ENCODE assay signal across 20 cellular contexts in the genomic region with DNA sequence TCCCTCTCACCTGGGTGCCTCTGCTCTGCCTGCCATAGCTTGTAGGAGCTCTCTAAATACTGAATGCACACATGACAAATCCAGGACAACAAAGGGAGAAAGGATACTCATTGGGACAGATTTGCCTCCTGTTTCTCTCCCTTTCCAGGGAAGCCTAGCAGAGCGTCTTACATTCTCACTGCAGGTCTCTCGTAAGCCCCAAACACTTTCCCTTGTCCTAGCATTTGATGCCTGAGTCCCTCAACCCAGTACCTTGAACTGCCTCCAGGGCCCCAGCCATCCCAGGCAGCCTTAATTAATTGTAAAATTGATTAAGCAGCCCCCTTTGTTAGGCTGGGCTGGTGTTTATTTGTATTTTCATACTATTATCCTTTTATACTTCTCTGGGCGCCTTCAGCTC.
DNase-seq lines count a peak whose midpoint lies in the region; ATAC-seq and TF ChIP-seq lines count a peak whose summit lies in the region.
"Had no signal": no experiment of that assay in that cellular context is flagged by ENCODE, and none has a peak within 500 bp of the region (broad histone marks: within the 10 kb centered on the region; RNA-seq: fewer than 3 reads in every experiment).

No MANE protein-coding gene starts in this region.

- DNase-seq in left ventricle myocardium inferior (no peak), heart left ventricle (no peak), endodermal cell (no peak), progenitor cell of endocrine pancreas (ENCODE audit: low spot score, unreplicated experiment) (no peak), midbrain (lab: John Stamatoyannopoulos, UW) (no peak), lower leg skin (ENCODE audit: low spot score in 2 of 2) (no peak)
- DNase-seq in activated naive CD4-positive, alpha-beta T cell (lab: John Stamatoyannopoulos, UW), result no peak
- DNase-seq: activated gamma-delta T cell; activated T-cell treated with anti-CD3 and anti-CD28 coated beads, Interleukin-2, amount 50 U/mL, for 24 hours; dermis blood vessel endothelial cell; kidney glomerular epithelial cell; NCI-H187; NCI-H2227 treated with DMSO at 0.1 percent for 48 hours; NCI-H748 treated with DMSO at 0.1 percent for 48 hours; stimulated activated naive CD8-positive, alpha-beta T cell treated with anti-CD3 and anti-CD28 coated beads, Interleukin-15, Interleukin-2, amounts not matched to agents 100 U/mL and 50 U/mL, for 24 hours had no signal

- H3K4me3 ChIP-seq in left ventricle myocardium inferior, result no peak overlapping the region
- no peak overlapping the region for H3K4me3 ChIP-seq in heart left ventricle
- no peak overlapping the region for H3K4me3 ChIP-seq in endodermal cell (ENCODE audit: low read length)
- no peak overlapping the region for H3K4me3 ChIP-seq in lower leg skin (ENCODE audit: low read depth, poor library complexity, severe bottlenecking)
- H3K4me3 ChIP-seq: skin epidermis had no signal

- ATAC-seq in heart left ventricle (no peak), HG03571 (IDR thresholded peaks at IDR 0.05; ENCODE audit: unreplicated experiment) (no peak)
- ATAC-seq: stimulated activated naive CD8-positive, alpha-beta T cell treated with anti-CD3 and anti-CD28 coated beads, Interleukin-15, Interleukin-2, amounts not matched to agents 100 U/mL and 50 U/mL, for 24 hours had no signal

- H3K27ac Mint-ChIP-seq in endodermal cell (no peak overlapping the region), progenitor cell of endocrine pancreas (no peak overlapping the region)
- H3K27ac Mint-ChIP-seq: activated T-cell treated with anti-CD3 and anti-CD28 coated beads, Interleukin-2, amount 50 U/mL, for 24 hours; memory B cell had no signal

- H3K4me3 Mint-ChIP-seq in endodermal cell (no peak overlapping the region), progenitor cell of endocrine pancreas (ENCODE audit: low read depth) (no peak overlapping the region)
- H3K4me3 Mint-ChIP-seq: activated T-cell treated with anti-CD3 and anti-CD28 coated beads, Interleukin-2, amount 50 U/mL, for 24 hours; central memory CD8-positive, alpha-beta T cell; memory B cell had no signal

- peaks cover 2% of the 10 kb centered on the region for H3K27me3 Mint-ChIP-seq in endodermal cell (ENCODE audit: insufficient read depth)
- peaks cover 11% of the 10 kb centered on the region for H3K27me3 Mint-ChIP-seq in progenitor cell of endocrine pancreas

- H3K9ac ChIP-seq in endodermal cell (ENCODE audit: extremely low read depth, low read length, poor library complexity, severe bottlenecking), result no peak overlapping the region

- no peaks in the 10 kb centered on the region for H3K27me3 ChIP-seq in left ventricle myocardium inferior (ENCODE audit: low read depth)
- no peaks in the 10 kb centered on the region for H3K27me3 ChIP-seq in heart left ventricle
- no peaks in the 10 kb centered on the region for H3K27me3 ChIP-seq in endodermal cell (ENCODE audit: control insufficient read depth, insufficient read depth, low read length, poor library complexity, severe bottlenecking)
- H3K27me3 ChIP-seq: BE2C had no signal

- 96 to 99% (median 98%) methylated on average over 3 of the region's 3 CpGs for WGBS in heart left ventricle, 4 donors
- WGBS in endodermal cell (ENCODE audit: insufficient coverage in 1 of 2, insufficient read length in 1 of 2), 2 experiments, result 73 to 89% methylated on average over 2 of the region's 3 CpGs
- WGBS in lower leg skin, 2 donors, result 95 to 97% methylated on average over 3 of the region's 3 CpGs

- H3K9me3 Mint-ChIP-seq in endodermal cell, result no peaks in the 10 kb centered on the region
- no peaks in the 10 kb centered on the region for H3K9me3 Mint-ChIP-seq in progenitor cell of endocrine pancreas (ENCODE audit: low read depth)
- H3K9me3 Mint-ChIP-seq: activated T-cell treated with anti-CD3 and anti-CD28 coated beads, Interleukin-2, amount 50 U/mL, for 24 hours; central memory CD8-positive, alpha-beta T cell had no signal

- H3K36me3 Mint-ChIP-seq in endodermal cell (ENCODE audit: low read depth), result no peaks in the 10 kb centered on the region
- no peaks in the 10 kb centered on the region for H3K36me3 Mint-ChIP-seq in progenitor cell of endocrine pancreas (ENCODE audit: insufficient read depth)
- H3K36me3 Mint-ChIP-seq: memory B cell had no signal

- TF ChIP-seq POLR2A in heart left ventricle (IDR thresholded peaks at IDR 0.05) (no peak), lower leg skin (IDR thresholded peaks at IDR 0.05) (no peak)

- peaks cover 5% of the 10 kb centered on the region for H3K9me3 ChIP-seq in left ventricle myocardium inferior (replicated peaks)
- H3K9me3 ChIP-seq in heart left ventricle, result peaks cover 0 to 5% (median 0%) of the 10 kb centered on the region in 12 donors
- H3K9me3 ChIP-seq in endodermal cell (ENCODE audit: control insufficient read depth, low read length), result no peaks in the 10 kb centered on the region
- H3K9me3 ChIP-seq: BE2C had no signal

- H3K36me3 ChIP-seq in left ventricle myocardium inferior (no peaks in the 10 kb centered on the region), heart left ventricle (no peaks in the 10 kb centered on the region), endodermal cell (ENCODE audit: control insufficient read depth, insufficient read depth, low read length) (no peaks in the 10 kb centered on the region)
- H3K36me3 ChIP-seq: BE2C had no signal

- TF ChIP-seq CTCF in left ventricle myocardium inferior (IDR thresholded peaks at IDR 0.05; ENCODE audit: borderline replicate concordance) (no peak), heart left ventricle (IDR thresholded peaks at IDR 0.05) (no peak), endodermal cell (conservative IDR thresholded peaks at IDR 0.05) (peak; percentile 52), progenitor cell of endocrine pancreas (IDR thresholded peaks at IDR 0.05; ENCODE audit: unreplicated experiment) (peak; percentile 13), lower leg skin (IDR thresholded peaks at IDR 0.05) (no peak)

- H3K27ac ChIP-seq in left ventricle myocardium inferior (replicated peaks), result peak overlapping the region; percentile 80
- peak overlapping the region in 4 of 12 donors; percentile 7 to 64 (median 57) for H3K27ac ChIP-seq in heart left ventricle
- no peak overlapping the region for H3K27ac ChIP-seq in endodermal cell (ENCODE audit: low read depth, low read length)
- H3K27ac ChIP-seq: skin epidermis had no signal

- intact Hi-C loops in left ventricle myocardium inferior (cut with micrococcal nuclease), result no loop called here
- intact Hi-C loops in heart left ventricle (cut with DNase I), result loop anchor here in 1 of 10 donors (10.0 kb wide), 1 partner anchor 212 kb away; no protein-coding TSS in a partner anchor
- intact Hi-C loops in lower leg skin (cut with DNase I; ENCODE audit: low total_unique reads), result no loop called here

- H3K4me1 Mint-ChIP-seq in endodermal cell (peaks cover 9% of the 10 kb centered on the region), progenitor cell of endocrine pancreas (ENCODE audit: low read depth) (peaks cover 8% of the 10 kb centered on the region)
- H3K4me1 Mint-ChIP-seq: central memory CD8-positive, alpha-beta T cell had no signal

- H3K4me1 ChIP-seq in left ventricle myocardium inferior (peaks cover 11% of the 10 kb centered on the region), heart left ventricle (peaks cover 0 to 6% (median 0%) of the 10 kb centered on the region in 12 donors), endodermal cell (ENCODE audit: control insufficient read depth, insufficient read depth, low read length) (peaks cover 5% of the 10 kb centered on the region)

Comparison
In these comparisons a context has a peak if more than half of its experiments do, and no peak if none do; other contexts are left out.
1. CTCF ChIP-seq: peak in endodermal cell (single experiment) and progenitor cell of endocrine pancreas (single experiment); none in left ventricle myocardium inferior (single experiment), heart left ventricle (0 of 12) and lower leg skin (0 of 3).